ENCODE assay signal across 20 cellular contexts in the genomic region with DNA sequence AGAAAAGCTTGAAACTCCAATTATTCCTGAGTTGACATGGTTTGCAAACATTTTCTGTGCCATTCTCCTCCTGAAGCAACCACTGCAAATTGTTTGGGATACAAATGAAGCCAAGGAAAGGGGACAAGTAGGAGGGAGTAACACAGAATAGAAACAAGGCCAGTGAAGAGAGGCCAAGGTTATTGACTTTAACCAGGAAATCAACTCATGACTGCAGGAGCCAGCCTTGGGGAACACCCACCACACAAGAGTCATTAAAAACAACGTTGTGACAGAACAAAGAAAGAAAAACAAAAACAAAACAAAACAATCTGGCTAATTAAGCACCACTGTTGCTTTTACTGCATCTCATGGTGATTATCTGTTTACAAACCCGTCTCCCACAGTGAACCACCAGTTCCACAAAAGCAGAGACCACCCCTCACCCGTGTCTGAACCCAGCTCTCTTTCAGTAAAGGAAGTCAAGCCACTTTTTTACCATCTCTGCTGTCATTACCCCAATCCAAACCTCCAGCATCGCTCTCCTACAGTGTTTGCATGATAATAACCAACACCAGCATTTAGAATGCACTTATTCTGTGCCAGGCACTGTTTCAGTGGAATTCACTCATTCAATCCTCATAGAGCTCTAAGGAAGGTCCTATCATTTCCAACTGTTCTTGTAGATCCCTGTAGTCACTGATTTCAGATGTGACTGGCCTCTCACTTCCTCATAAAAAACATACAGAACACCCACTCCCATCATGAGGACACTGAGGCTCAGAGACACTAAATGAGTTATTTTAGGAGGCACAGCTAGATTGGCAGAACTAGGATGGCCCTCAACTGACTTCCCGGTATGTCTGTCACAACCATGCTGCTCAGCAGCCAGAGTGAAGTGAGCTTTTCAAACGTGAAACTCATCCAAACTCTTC. TPM values are rescaled to one million over a fixed set of nuclear protein-coding genes. Genes with fewer than 3 reads are reported as not detected.
DNase-seq lines count a peak whose midpoint lies in the region; ATAC-seq, FAIRE-seq and TF ChIP-seq lines count a peak whose summit lies in the region.
"Had no signal": no experiment of that assay in that cellular context is flagged by ENCODE, and none has a peak within 500 bp of the region (broad histone marks: within the 10 kb centered on the region; RNA-seq: fewer than 3 reads in every experiment).

No MANE protein-coding gene starts in this region.

- no peaks in the 10 kb centered on the region for H3K9me3 ChIP-seq in aorta (ENCODE audit: control insufficient read depth, low read length)
- H3K9me3 ChIP-seq: stomach had no signal

- TF ChIP-seq CTCF in neural crest cell (conservative IDR thresholded peaks at IDR 0.05): no peak

- H3K4me3 Mint-ChIP-seq in activated T-helper 1 cell treated with anti-CD3 and anti-CD28 coated beads, Interleukin-12 subunit alpha, Interleukin-12 subunit beta, Interleukin-2, Interleukin-4 antibody, amounts not matched to agents 30 ng/mL and 10 ng/mL and 1 ng/mL, durations not matched to agents 14 hours and 24 hours and 36 hours: peak overlapping the region; percentile 12
- H3K4me3 Mint-ChIP-seq in neural crest cell: peak overlapping the region; percentile 65

- H3K4me1 ChIP-seq in aorta (ENCODE audit: control insufficient read depth in 1 of 2, insufficient read depth in 2 of 2, low read length in 2 of 2): no peaks in the 10 kb centered on the region

- no peaks in the 10 kb centered on the region for H3K9me3 Mint-ChIP-seq in activated T-helper 1 cell treated with anti-CD3 and anti-CD28 coated beads, Interleukin-12 subunit alpha, Interleukin-12 subunit beta, Interleukin-2, Interleukin-4 antibody, amounts not matched to agents 30 ng/mL and 10 ng/mL and 1 ng/mL, durations not matched to agents 14 hours and 24 hours and 36 hours
- no peaks in the 10 kb centered on the region for H3K9me3 Mint-ChIP-seq in neural crest cell
- H3K9me3 Mint-ChIP-seq: naive thymus-derived CD8-positive, alpha-beta T cell had no signal

- H3K27me3 ChIP-seq in aorta (ENCODE audit: control insufficient read depth in 1 of 2, insufficient read depth in 2 of 2, low read length in 1 of 2): no peaks in the 10 kb centered on the region
- H3K27me3 ChIP-seq: dorsolateral prefrontal cortex, stomach had no signal

- no peak overlapping the region for H3K4me3 ChIP-seq in aorta (ENCODE audit: low read length in 2 of 2)

- FAIRE-seq in endometrium (lab: Jason Lieb, UNC): peak; percentile 85
- FAIRE-seq: GM12892 had no signal

- H3K36me3 ChIP-seq in aorta (ENCODE audit: control insufficient read depth in 1 of 2, insufficient read depth in 2 of 2, low read length in 1 of 2): no peaks in the 10 kb centered on the region

- no peak overlapping the region for H3K27ac Mint-ChIP-seq in activated T-helper 1 cell treated with anti-CD3 and anti-CD28 coated beads, Interleukin-12 subunit alpha, Interleukin-12 subunit beta, Interleukin-2, Interleukin-4 antibody, amounts not matched to agents 30 ng/mL and 10 ng/mL and 1 ng/mL, durations not matched to agents 14 hours and 24 hours and 36 hours
- H3K27ac Mint-ChIP-seq in neural crest cell (ENCODE audit: unreplicated experiment): no peak overlapping the region
- H3K27ac Mint-ChIP-seq: naive thymus-derived CD8-positive, alpha-beta T cell had no signal

- H3K4me1 Mint-ChIP-seq in activated T-helper 1 cell treated with anti-CD3 and anti-CD28 coated beads, Interleukin-12 subunit alpha, Interleukin-12 subunit beta, Interleukin-2, Interleukin-4 antibody, amounts not matched to agents 30 ng/mL and 10 ng/mL and 1 ng/mL, durations not matched to agents 14 hours and 24 hours and 36 hours (ENCODE audit: low read depth): peaks cover 10% of the 10 kb centered on the region
- peaks cover 21% of the 10 kb centered on the region for H3K4me1 Mint-ChIP-seq in neural crest cell

- peaks cover 39% of the 10 kb centered on the region for H3K27me3 Mint-ChIP-seq in activated T-helper 1 cell treated with anti-CD3 and anti-CD28 coated beads, Interleukin-12 subunit alpha, Interleukin-12 subunit beta, Interleukin-2, Interleukin-4 antibody, amounts not matched to agents 30 ng/mL and 10 ng/mL and 1 ng/mL, durations not matched to agents 14 hours and 24 hours and 36 hours (ENCODE audit: insufficient read depth)
- H3K27me3 Mint-ChIP-seq in neural crest cell (ENCODE audit: low read depth): peaks cover under 1% of the 10 kb centered on the region

- no peak overlapping the region for H3K27ac ChIP-seq in aorta (ENCODE audit: low read depth in 1 of 2, low read length in 2 of 2)
- H3K27ac ChIP-seq: GM23248 had no signal

- intact Hi-C loops in activated T-helper 1 cell treated with anti-CD3 and anti-CD28 coated beads, Interleukin-12 subunit alpha, Interleukin-12 subunit beta, Interleukin-2, Interleukin-4 antibody, amounts not matched to agents 30 ng/mL and 10 ng/mL and 1 ng/mL, durations not matched to agents 14 hours and 24 hours and 36 hours (cut with micrococcal nuclease): no loop called here
- intact Hi-C loops in aorta (cut with DNase I): no loop called here

- DNase-seq in CD1c-positive myeloid dendritic cell (ENCODE audit: extremely low spot score): peak; percentile 86
- DNase-seq in activated T-helper 1 cell treated with anti-CD3 and anti-CD28 coated beads, Interleukin-12 subunit alpha, Interleukin-12 subunit beta, Interleukin-2, Interleukin-4 antibody, amounts not matched to agents 30 ng/mL and 10 ng/mL and 1 ng/mL, durations not matched to agents 14 hours and 24 hours and 36 hours (ENCODE audit: low spot score): no peak
- no peak for DNase-seq in neural crest cell (ENCODE audit: low read depth, low spot score)
- DNase-seq in C1 segment of cervical spinal cord (lab: John Stamatoyannopoulos, UW): no peak
- DNase-seq in aorta: no peak
- DNase-seq in activated T-cell treated with anti-CD3 and anti-CD28 coated beads, Interleukin-2, amount 50 U/mL, for 1 hour: no peak
- no peak for DNase-seq in activated naive CD4-positive, alpha-beta T cell treated with anti-CD3 and anti-CD28 coated beads, Interleukin-2, amount 50 U/mL, for 16 hours
- DNase-seq: ACHN; activated naive CD4-positive, alpha-beta T cell treated with Interleukin-2 at 50 U/mL for 16 hours; dorsolateral prefrontal cortex; GM23248; naive thymus-derived CD8-positive, alpha-beta T cell; NCI-H1694; retina; stomach; T1000 had no signal

- 65 to 70% methylated on average over 6 of the region's 6 CpGs for WGBS in aorta, 2 donors

- no peak for ATAC-seq in aorta (ENCODE audit: low FRiP score)
- ATAC-seq: naive thymus-derived CD8-positive, alpha-beta T cell had no signal

- peaks cover 2% of the 10 kb centered on the region for H3K36me3 Mint-ChIP-seq in activated T-helper 1 cell treated with anti-CD3 and anti-CD28 coated beads, Interleukin-12 subunit alpha, Interleukin-12 subunit beta, Interleukin-2, Interleukin-4 antibody, amounts not matched to agents 30 ng/mL and 10 ng/mL and 1 ng/mL, durations not matched to agents 14 hours and 24 hours and 36 hours (ENCODE audit: low read depth)
- no peaks in the 10 kb centered on the region for H3K36me3 Mint-ChIP-seq in neural crest cell (ENCODE audit: low read depth)
- H3K36me3 Mint-ChIP-seq: naive thymus-derived CD8-positive, alpha-beta T cell had no signal

RNA-seq across cellular contexts. Expression of a gene that starts 2.0 kb away (rescaled TPM):
- 0.76 and 0.88 TPM in 2 replicates for total RNA-seq in activated T-helper 1 cell treated with anti-CD3 and anti-CD28 coated beads, Interleukin-12 subunit alpha, Interleukin-12 subunit beta, Interleukin-2, Interleukin-4 antibody, amounts not matched to agents 30 ng/mL and 10 ng/mL and 1 ng/mL, durations not matched to agents 14 hours and 24 hours and 36 hours
- total RNA-seq in neural crest cell (9.5 and 10.2 TPM in 2 replicates), aorta (10 to 100 TPM in 1 of 2 donors, 1 to 10 TPM in 1; 8.4 to 14.8 TPM)
- 10 to 100 TPM in 1 of 2 donors, 1 to 10 TPM in 1; 5.3 to 11.3 TPM for polyA plus RNA-seq in aorta

RNA-seq across cellular contexts. Expression of a gene that starts 16.7 kb away (rescaled TPM):
- 3.6 and 5.0 TPM in 2 replicates for total RNA-seq in activated T-helper 1 cell treated with anti-CD3 and anti-CD28 coated beads, Interleukin-12 subunit alpha, Interleukin-12 subunit beta, Interleukin-2, Interleukin-4 antibody, amounts not matched to agents 30 ng/mL and 10 ng/mL and 1 ng/mL, durations not matched to agents 14 hours and 24 hours and 36 hours
- total RNA-seq in neural crest cell (3.8 and 4.7 TPM in 2 replicates), aorta (1 to 10 TPM in 1 of 2 donors, not detected in 1; 1.1 TPM)
- 10 to 100 TPM in 1 of 2 donors, not detected in 1; 13.3 TPM for polyA plus RNA-seq in aorta
- total RNA-seq: fibroblast of lung; G401; GM23248; naive thymus-derived CD8-positive, alpha-beta T cell had no signal
- polyA plus RNA-seq: naive thymus-derived CD8-positive, alpha-beta T cell had no signal

RNA-seq across cellular contexts. Expression of a gene that starts 20.9 kb away (rescaled TPM):
- total RNA-seq in activated T-helper 1 cell treated with anti-CD3 and anti-CD28 coated beads, Interleukin-12 subunit alpha, Interleukin-12 subunit beta, Interleukin-2, Interleukin-4 antibody, amounts not matched to agents 30 ng/mL and 10 ng/mL and 1 ng/mL, durations not matched to agents 14 hours and 24 hours and 36 hours: not detected in 2 replicates
- total RNA-seq in neural crest cell: 3.4 and 4.7 TPM in 2 replicates
- total RNA-seq in aorta: 10 to 100 TPM in 1 of 2 donors, 1 to 10 TPM in 1; 7.2 to 13.5 TPM
- 10 to 100 TPM; 34.3 to 51.9 TPM for polyA plus RNA-seq in aorta
- total RNA-seq: GM23248; naive thymus-derived CD8-positive, alpha-beta T cell had no signal
- polyA plus RNA-seq: naive thymus-derived CD8-positive, alpha-beta T cell had no signal
